18 cellular contexts compared by ENCODE assay signal in genomic region chr2:29865512-29865911, GRCh38.
"Had no signal": no experiment of that assay in that cellular context is flagged by ENCODE, and none has a peak within 500 bp of the region (broad histone marks: within the 10 kb centered on the region; RNA-seq: fewer than 3 reads in every experiment).

No MANE protein-coding gene starts in this region.

- H3K4me1 Mint-ChIP-seq: central memory CD8-positive, alpha-beta T cell; naive thymus-derived CD4-positive, alpha-beta T cell had no signal

- H3K4me3 Mint-ChIP-seq: activated CD8-positive, alpha-beta T cell treated with anti-CD3 and anti-CD28 coated beads, Interleukin-2, amount 10 ng/mL, durations not matched to agents 7 days and 5 days; activated T-cell treated with anti-CD3 and anti-CD28 coated beads, Interleukin-2, amount 50 U/mL, for 24 hours; central memory CD8-positive, alpha-beta T cell; naive thymus-derived CD4-positive, alpha-beta T cell; neural progenitor cell had no signal

- DNase-seq: activated CD4-positive, alpha-beta T cell treated with anti-CD3 and anti-CD28 coated beads for 48 hours; activated CD4-positive, CD25-positive, alpha-beta regulatory T cell; activated CD8-positive, alpha-beta T cell treated with anti-CD3 and anti-CD28 coated beads, Interleukin-2, amount 10 ng/mL, durations not matched to agents 7 days and 5 days; activated effector memory CD4-positive, alpha-beta T cell treated with Interleukin-2 at 50 U/mL for 16 hours; activated naive CD4-positive, alpha-beta T cell treated with anti-CD3 and anti-CD28 coated beads, Interleukin-2, amount 50 U/mL, for 16 hours; activated T-cell treated with anti-CD3 and anti-CD28 coated beads, Interleukin-2, amount 50 U/mL, for 24 hours; effector CD4-positive, alpha-beta T cell; left cardiac atrium; mesenchymal stem cell; naive thymus-derived CD4-positive, alpha-beta T cell; stimulated activated CD4-positive, alpha-beta T cell treated with anti-CD3 and anti-CD28 coated beads, Interleukin-12 subunit alpha, Interleukin-12 subunit beta, amount 100 ng/mL, for 4 hours; stimulated activated CD4-positive, alpha-beta T cell treated with anti-CD3 and anti-CD28 coated beads, Interleukin-1b, Interleukin-23, amount 100 ng/mL, for 48 hours; stimulated activated CD8-positive, alpha-beta memory T cell treated with anti-CD3 and anti-CD28 coated beads, Interleukin-4, amount 100 ng/mL, for 48 hours; stimulated activated naive CD4-positive, alpha-beta T cell; upper lobe of right lung had no signal

- H3K36me3 Mint-ChIP-seq: naive thymus-derived CD4-positive, alpha-beta T cell; neural progenitor cell had no signal

- H3K27ac Mint-ChIP-seq: activated CD8-positive, alpha-beta T cell treated with anti-CD3 and anti-CD28 coated beads, Interleukin-2, amount 10 ng/mL, durations not matched to agents 7 days and 5 days; activated T-cell treated with anti-CD3 and anti-CD28 coated beads, Interleukin-2, amount 50 U/mL, for 24 hours; naive thymus-derived CD4-positive, alpha-beta T cell; neural progenitor cell; progenitor cell of endocrine pancreas had no signal

- H3K9me3 Mint-ChIP-seq: activated T-cell treated with anti-CD3 and anti-CD28 coated beads, Interleukin-2, amount 50 U/mL, for 24 hours; central memory CD8-positive, alpha-beta T cell had no signal

- ATAC-seq: activated CD8-positive, alpha-beta T cell treated with anti-CD3 and anti-CD28 coated beads, Interleukin-2, amount 10 ng/mL, durations not matched to agents 7 days and 5 days; left cardiac atrium; naive thymus-derived CD4-positive, alpha-beta T cell; upper lobe of right lung had no signal
